ENCODE assay signal across 1 cellular context in the genomic region with DNA sequence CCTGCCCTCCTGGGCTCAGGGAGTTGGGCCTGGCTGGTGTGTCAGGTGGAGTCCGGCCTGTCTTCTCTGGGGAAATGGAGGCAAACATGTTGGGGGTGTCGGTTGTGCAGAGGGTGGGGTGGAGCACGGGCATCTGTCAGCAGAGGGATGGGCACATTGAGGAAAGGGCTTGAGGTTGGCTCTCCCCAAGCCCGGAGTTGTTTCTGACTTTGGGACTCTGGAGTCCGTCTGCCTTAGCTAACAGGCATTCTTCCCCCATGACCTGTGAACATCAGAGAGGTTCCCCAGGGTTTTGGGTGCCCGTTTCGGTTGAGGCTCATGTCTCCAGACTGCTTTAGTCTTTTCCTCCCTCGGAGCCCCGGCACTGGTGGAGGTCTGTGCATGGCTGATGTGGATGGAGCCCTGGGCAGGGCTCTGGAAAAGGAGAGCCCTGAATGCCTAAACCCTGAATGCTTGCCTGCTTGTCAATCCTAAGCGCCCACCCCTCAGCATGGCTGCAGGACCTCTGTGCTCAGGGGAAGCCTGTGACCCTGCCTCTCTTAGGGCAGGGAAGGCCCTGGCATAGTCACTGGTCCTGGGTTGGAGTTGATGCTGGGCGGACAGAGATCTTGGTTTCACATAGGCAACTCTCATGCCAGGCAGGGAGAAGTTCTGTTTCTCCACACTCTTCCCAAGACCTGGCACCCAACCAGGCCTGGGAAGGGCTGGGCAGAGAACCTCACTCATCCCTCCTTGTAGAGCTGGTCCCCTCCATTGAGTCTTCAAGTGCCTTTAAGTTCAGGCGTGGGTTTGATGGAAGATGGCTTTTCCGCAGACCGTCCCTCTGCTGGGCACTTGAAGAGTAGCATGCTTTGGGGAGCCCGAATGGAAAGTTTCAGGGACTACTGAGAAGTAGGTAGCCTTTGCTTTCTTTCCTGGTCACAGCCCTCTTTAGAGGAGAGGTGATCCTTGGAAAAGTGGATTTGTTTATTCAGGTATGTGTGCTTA.
TF ChIP-seq lines count a peak whose summit lies in the region.

No MANE protein-coding gene starts in this region.

TF ChIP-seq in A549, 52 proteins besides CTCF, POLR2A, EP300 and RAD21 (continued from another document):
- TF ChIP-seq, protein P1, sequence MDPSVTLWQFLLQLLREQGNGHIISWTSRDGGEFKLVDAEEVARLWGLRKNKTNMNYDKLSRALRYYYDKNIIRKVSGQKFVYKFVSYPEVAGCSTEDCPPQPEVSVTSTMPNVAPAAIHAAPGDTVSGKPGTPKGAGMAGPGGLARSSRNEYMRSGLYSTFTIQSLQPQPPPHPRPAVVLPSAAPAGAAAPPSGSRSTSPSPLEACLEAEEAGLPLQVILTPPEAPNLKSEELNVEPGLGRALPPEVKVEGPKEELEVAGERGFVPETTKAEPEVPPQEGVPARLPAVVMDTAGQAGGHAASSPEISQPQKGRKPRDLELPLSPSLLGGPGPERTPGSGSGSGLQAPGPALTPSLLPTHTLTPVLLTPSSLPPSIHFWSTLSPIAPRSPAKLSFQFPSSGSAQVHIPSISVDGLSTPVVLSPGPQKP (IDR thresholded peaks at IDR 0.05; ENCODE audit: low read depth, low read length) = no peak
- TF ChIP-seq CBX2 (IDR thresholded peaks at IDR 0.05; ENCODE audit: borderline replicate concordance, low read depth) = no peak
- no peak for TF ChIP-seq RNF2 (IDR thresholded peaks at IDR 0.05; ENCODE audit: borderline replicate concordance, low read depth)
